8 cellular contexts compared by ENCODE assay signal in genomic region chr22:38455530-38456271, GRCh38. TPM values are rescaled to one million over a fixed set of nuclear protein-coding genes. Genes with fewer than 3 reads are reported as not detected.
A peak's percentile ranks its signal among the peaks of the same experiment; 100 is the strongest.
DNase-seq lines count a peak whose midpoint lies in the region; ATAC-seq, FAIRE-seq and TF ChIP-seq lines count a peak whose summit lies in the region.

No MANE protein-coding gene starts in this region.

- no peak overlapping the region for H3K4me3 Mint-ChIP-seq in activated T-helper 17 cell treated with anti-CD3 and anti-CD28 coated beads, Interleukin-2, amount 50 U/mL, for 72 hours

- H3K27ac ChIP-seq in DOHH2 (ENCODE audit: low read depth, low read length) = no peak overlapping the region

- H3K9me3 ChIP-seq in DOHH2 (ENCODE audit: control insufficient read depth, insufficient read depth, low read length) = no peaks in the 10 kb centered on the region

- no peaks in the 10 kb centered on the region for H3K9me2 ChIP-seq in DOHH2 (replicated peaks; ENCODE audit: control insufficient read depth, low read length)

- peaks cover 5% of the 10 kb centered on the region for H3K4me1 ChIP-seq in DOHH2 (ENCODE audit: control insufficient read depth, low read length)

- ATAC-seq in omental fat pad (ENCODE audit: low FRiP score) (peak; percentile 35), HG03432 (IDR thresholded peaks at IDR 0.05; ENCODE audit: unreplicated experiment) (no peak)
- ATAC-seq in activated T-helper 17 cell treated with anti-CD3 and anti-CD28 coated beads, Interleukin-2, amount 50 U/mL, for 72 hours (replicated peaks) = no peak

- peak; percentile 13 for DNase-seq in NCI-H128 (lab: John Stamatoyannopoulos, UW; ENCODE audit: unreplicated experiment)
- DNase-seq in ecto neural progenitor cell (ENCODE audit: low spot score) = peak; percentile 83
- no peak for DNase-seq in omental fat pad (ENCODE audit: low spot score)
- no peak for DNase-seq in RCC 7860 (ENCODE audit: low spot score)
- no peak for DNase-seq in GM12892 (ENCODE audit: insufficient read length)

- no peaks in the 10 kb centered on the region for H3K79me2 ChIP-seq in DOHH2 (ENCODE audit: control insufficient read depth, low read length)

- peak overlapping the region; percentile 55 for H3K4me2 ChIP-seq in DOHH2 (ENCODE audit: low read length)

- H3K36me3 Mint-ChIP-seq in activated T-helper 17 cell treated with anti-CD3 and anti-CD28 coated beads, Interleukin-2, amount 50 U/mL, for 72 hours (ENCODE audit: low read depth) = peaks cover 8% of the 10 kb centered on the region

- no peaks in the 10 kb centered on the region for H4K20me1 ChIP-seq in DOHH2 (ENCODE audit: control insufficient read depth, insufficient read depth, low read depth, low read length)

- TF ChIP-seq POLR2A in GM12892 (IDR thresholded peaks at IDR 0.05; ENCODE audit: low read depth, low read length) = no peak

- no peaks in the 10 kb centered on the region for H3K9me3 Mint-ChIP-seq in activated T-helper 17 cell treated with anti-CD3 and anti-CD28 coated beads, Interleukin-2, amount 50 U/mL, for 72 hours

- H3K4me1 Mint-ChIP-seq in activated T-helper 17 cell treated with anti-CD3 and anti-CD28 coated beads, Interleukin-2, amount 50 U/mL, for 72 hours = no peaks in the 10 kb centered on the region

- peaks cover 67% of the 10 kb centered on the region for H3K27me3 ChIP-seq in DOHH2 (ENCODE audit: control insufficient read depth, low read length)

- H3F3A ChIP-seq in DOHH2 (ENCODE audit: control insufficient read depth, insufficient read depth) = no peaks in the 10 kb centered on the region

- H3K27me3 Mint-ChIP-seq in activated T-helper 17 cell treated with anti-CD3 and anti-CD28 coated beads, Interleukin-2, amount 50 U/mL, for 72 hours = peaks cover 52% of the 10 kb centered on the region

- no peak for TF ChIP-seq CTCF in DOHH2 (IDR thresholded peaks at IDR 0.05; ENCODE audit: low read depth, low read length, poor library complexity, severe bottlenecking)
- no peak for TF ChIP-seq CTCF in omental fat pad (IDR thresholded peaks at IDR 0.05)

- no peaks in the 10 kb centered on the region for H3K36me3 ChIP-seq in DOHH2 (ENCODE audit: control insufficient read depth, low read length)

- H3K4me3 ChIP-seq in DOHH2 (ENCODE audit: low read length) = peak overlapping the region; percentile 40

- no peak for FAIRE-seq in RCC 7860 (lab: Jason Lieb, UNC)
- FAIRE-seq in GM12892 (lab: Jason Lieb, UNC) = no peak

- H3K27ac Mint-ChIP-seq in activated T-helper 17 cell treated with anti-CD3 and anti-CD28 coated beads, Interleukin-2, amount 50 U/mL, for 72 hours = no peak overlapping the region

RNA-seq across cellular contexts. Expression of gene KCNJ4, which starts 0.7 kb away (rescaled TPM):
- total RNA-seq in omental fat pad = under 1 TPM in 2 of 4 donors, not detected in 2; 0.28 to 0.84 TPM
- not detected for total RNA-seq in activated T-helper 17 cell treated with anti-CD3 and anti-CD28 coated beads, Interleukin-2, amount 50 U/mL, for 72 hours
- not detected for polyA plus RNA-seq in GM12892 (2012; ENCODE audit: missing spikeins)

RNA-seq across cellular contexts. Expression of gene KDELR3, which starts 12.2 kb away (rescaled TPM):
- 10 to 100 TPM; 10.2 to 30.6 (median 15.1) TPM for total RNA-seq in omental fat pad
- under 1 TPM; 0.32 to 0.40 TPM for total RNA-seq in activated T-helper 17 cell treated with anti-CD3 and anti-CD28 coated beads, Interleukin-2, amount 50 U/mL, for 72 hours
- 0.34 TPM for polyA plus RNA-seq in GM12892 (2012; ENCODE audit: missing spikeins)

RNA-seq across cellular contexts. Expression of gene DDX17, which starts 50.4 kb away (rescaled TPM):
- total RNA-seq in omental fat pad = 100 to 1,000 TPM; 330 to 572 (median 383) TPM
- total RNA-seq in activated T-helper 17 cell treated with anti-CD3 and anti-CD28 coated beads, Interleukin-2, amount 50 U/mL, for 72 hours = 100 to 1,000 TPM; 373 to 600 TPM
- polyA plus RNA-seq in GM12892 (2012; ENCODE audit: missing spikeins) = 218 TPM

Comparison
In these comparisons a context has a peak if more than half of its experiments do, and no peak if none do; other contexts are left out.
1. DNase-seq: peak in NCI-H128 (single experiment) and ecto neural progenitor cell (single experiment); none in omental fat pad (single experiment), RCC 7860 (single experiment) and GM12892 (single experiment).
2. RNA of gene KDELR3, which starts 12.2 kb away (total RNA-seq): 10.2 to 30.6 TPM in omental fat pad; 0.32 to 0.40 TPM in activated T-helper 17 cell treated with anti-CD3 and anti-CD28 coated beads, Interleukin-2, amount 50 U/mL, for 72 hours; every median in the first group is over 4 times any median in the second.